Comparison of ENCODE assay signal across 8 cellular contexts in genomic region chr1:35298464-35298863, GRCh38. TPM values are rescaled to one million over a fixed set of nuclear protein-coding genes. Genes with fewer than 3 reads are reported as not detected.
DNase-seq lines count a peak whose midpoint lies in the region; ATAC-seq, FAIRE-seq and TF ChIP-seq lines count a peak whose summit lies in the region.

No MANE protein-coding gene starts in this region.

- TF ChIP-seq EP300 in tibial nerve (IDR thresholded peaks at IDR 0.05), result no peak

- no peak overlapping the region for H3K9ac ChIP-seq in kidney (ENCODE audit: low read length in 2 of 2)

- peaks cover 3% of the 10 kb centered on the region; the same call in 1 of the 2 replicates for H3F3A ChIP-seq in PC-9 (ENCODE audit: insufficient read depth, low read depth)

- ATAC-seq in activated CD4-positive, CD25-positive, alpha-beta regulatory T cell treated with anti-CD3 and anti-CD28 coated beads, Interleukin-2, amount 50 U/mL, for 24 hours, result peak; percentile 44 to 71

- no peak for FAIRE-seq in kidney (lab: Jason Lieb, UNC)

- H3K9me2 ChIP-seq in PC-9 (ENCODE audit: insufficient read depth), result no peaks in the 10 kb centered on the region

- no peaks in the 10 kb centered on the region; the same call in 1 of the 2 replicates for H3K36me3 ChIP-seq in H7 (replicated peaks; ENCODE audit: control insufficient read depth, insufficient read depth, low read length)
- H3K36me3 ChIP-seq in PC-9 (ENCODE audit: low read depth), result peaks cover 5% of the 10 kb centered on the region; the same call in 1 of the 2 replicates
- no peaks in the 10 kb centered on the region for H3K36me3 ChIP-seq in kidney (ENCODE audit: control insufficient read depth in 1 of 2, insufficient read depth in 2 of 2, low read length in 2 of 2)
- peaks cover 0 to 18% (median 0%) of the 10 kb centered on the region in 3 donors for H3K36me3 ChIP-seq in tibial nerve

- TF ChIP-seq CTCF in PC-9 (conservative IDR thresholded peaks at IDR 0.05) (peak; percentile 52; the same call in 1 of the 2 replicates), kidney (IDR thresholded peaks at IDR 0.05; ENCODE audit: borderline replicate concordance, extremely low read depth, insufficient read depth) (peak; percentile 59), tibial nerve (IDR thresholded peaks at IDR 0.05) (peak in 4 of 5 experiments; percentile 19 to 36 (median 28))

- H2AFZ ChIP-seq in PC-9, result no peak overlapping the region

- CTCF ChIA-PET in PC-9 (lab: Charles Lee), result interaction anchor here (0.7 kb wide), 1 partner anchor 96 kb away, joined by 5 read pairs; no protein-coding TSS in a partner anchor

- 20 to 21% methylated on average over 2 of the region's 2 CpGs for WGBS in tibial nerve, 2 donors

- no peak overlapping the region for H3K4me2 ChIP-seq in PC-9

- no peaks in the 10 kb centered on the region for H3K4me1 ChIP-seq in PC-9 (replicated peaks; ENCODE audit: insufficient read depth)
- H3K4me1 ChIP-seq in kidney (ENCODE audit: control insufficient read depth in 1 of 2, insufficient read depth in 1 of 2, low read depth in 1 of 2, low read length in 2 of 2), result peaks cover 5 to 6% of the 10 kb centered on the region in 2 donors
- no peaks in the 10 kb centered on the region for H3K4me1 ChIP-seq in tibial nerve

- no peak for TF ChIP-seq POLR2A in tibial nerve (IDR thresholded peaks at IDR 0.05)

- H4K20me1 ChIP-seq in PC-9 (ENCODE audit: insufficient read depth), result peaks cover 10% of the 10 kb centered on the region

- POLR2A ChIA-PET in PC-9 (lab: Charles Lee; ENCODE audit: unreplicated experiment), result interaction anchor here (0.5 kb wide), 1 partner anchor 41 kb away, joined by 3 read pairs; no protein-coding TSS in a partner anchor

- in situ Hi-C loops in T47D (cut with HindIII; ENCODE audit: low pct_unique_long_range_greater_than_20kb, low sequenced_read_pairs), result no loop called here

- intact Hi-C loops in PC-9 (cut with micrococcal nuclease; ENCODE audit: unreplicated experiment) (loop anchor here (1.0 kb wide), 1 partner anchor 96 kb away; no protein-coding TSS in a partner anchor), kidney (cut with DNase I) (no loop called here), posterior vena cava (cut with DNase I) (no loop called here)

- H3K79me2 ChIP-seq in PC-9 (ENCODE audit: low read depth), result peaks cover 9% of the 10 kb centered on the region; the same call in 1 of the 2 replicates

- H3K27ac ChIP-seq in PC-9 (no peak overlapping the region), kidney (ENCODE audit: low read depth in 2 of 2, low read length in 2 of 2) (no peak overlapping the region), tibial nerve (no peak overlapping the region)

- BruUV-seq in PC-9 (replicated peaks; lab: Mats Ljungman, UMichigan), result no TSS peak

- no peak for DNase-seq in activated CD4-positive, CD25-positive, alpha-beta regulatory T cell (lab: John Stamatoyannopoulos, UW)
- DNase-seq in H7 (peak; percentile 51), PC-9 (no peak), T47D (ENCODE audit: low read depth in 1 of 2, low spot score in 1 of 2) (peak; percentile 23 to 72), kidney (peak; percentile 73), tibial nerve (ENCODE audit: low spot score in 2 of 2) (peak in 1 of 2 donors; percentile 10), posterior vena cava (ENCODE audit: low spot score) (no peak)

- H3K9me3 ChIP-seq in PC-9 (ENCODE audit: insufficient read depth, low read depth) (no peaks in the 10 kb centered on the region), kidney (ENCODE audit: control insufficient read depth in 1 of 2, low read length in 2 of 2) (no peaks in the 10 kb centered on the region), tibial nerve (no peaks in the 10 kb centered on the region)

- no peaks in the 10 kb centered on the region for H3K27me3 ChIP-seq in H7 (ENCODE audit: control insufficient read depth, insufficient read depth, low read length)
- H3K27me3 ChIP-seq in PC-9 (ENCODE audit: insufficient read depth, low read depth), result no peaks in the 10 kb centered on the region
- H3K27me3 ChIP-seq in tibial nerve, result no peaks in the 10 kb centered on the region

- no peak overlapping the region for H3K4me3 ChIP-seq in H7 (ENCODE audit: insufficient read depth, low read depth, low read length)
- no peak overlapping the region for H3K4me3 ChIP-seq in PC-9
- no peak overlapping the region for H3K4me3 ChIP-seq in kidney (ENCODE audit: low read length in 2 of 2)
- H3K4me3 ChIP-seq in tibial nerve, result no peak overlapping the region

RNA-seq across cellular contexts. Expression of gene ZMYM4, which starts 30.0 kb away (rescaled TPM):
- 63.9 and 64.1 TPM in 2 replicates for total RNA-seq in H7 (2014; rRNA removed; shearing (Covaris generic))
- total RNA-seq in PC-9 (2021) (55.6 and 84.4 TPM in 2 replicates), kidney (64.4 TPM), tibial nerve (10 to 100 TPM; 22.2 to 38.7 (median 26.5) TPM), posterior vena cava (10 to 100 TPM; 50.4 to 51.3 TPM)
- 11.2 TPM for polyA plus RNA-seq in kidney (ENCODE audit: insufficient read depth, low read depth, low replicate concordance)

Comparison
In these comparisons a context has a peak if more than half of its experiments do, and no peak if none do; other contexts are left out.
1. DNase-seq: peak in H7 (single experiment), T47D (2 of 2) and kidney (single experiment); none in activated CD4-positive, CD25-positive, alpha-beta regulatory T cell (0 of 4), PC-9 (0 of 2) and posterior vena cava (single experiment).
2. Peak in every context shown above with its lines, with median percentiles within 50 percentile points of each other: CTCF ChIP-seq.